ENCODE assay signal across 9 cellular contexts in the genomic region with DNA sequence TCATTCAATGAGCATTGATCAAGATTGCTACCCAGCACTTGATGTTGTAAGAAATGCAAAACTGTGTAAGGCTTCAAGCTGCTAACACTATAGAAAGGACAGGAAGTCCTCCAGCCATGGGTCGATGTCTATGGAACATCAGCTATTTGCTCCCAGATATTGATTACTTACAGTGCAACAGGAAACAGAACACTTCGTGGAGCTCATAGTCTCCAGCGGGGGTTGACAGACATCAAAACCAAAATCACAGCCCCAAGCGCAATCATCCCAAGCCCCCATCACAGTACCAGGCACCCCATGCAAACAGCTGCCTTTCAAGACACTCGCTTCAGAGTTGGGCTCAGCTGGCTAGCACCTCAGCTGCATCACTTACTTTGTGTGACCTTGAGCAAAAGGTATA. TPM values are rescaled to one million over a fixed set of nuclear protein-coding genes. Genes with fewer than 3 reads are reported as not detected.
A peak's percentile ranks its signal among the peaks of the same experiment; 100 is the strongest.
DNase-seq lines count a peak whose midpoint lies in the region; ATAC-seq and TF ChIP-seq lines count a peak whose summit lies in the region.
"Had no signal": no experiment of that assay in that cellular context is flagged by ENCODE, and none has a peak within 500 bp of the region (broad histone marks: within the 10 kb centered on the region; RNA-seq: fewer than 3 reads in every experiment).

No MANE protein-coding gene starts in this region.

- H3K27ac ChIP-seq in GM23248 = peak overlapping the region; percentile 99
- peak overlapping the region; percentile 85 to 96 for H3K27ac ChIP-seq in left lung
- H3K27ac ChIP-seq in spleen = peak overlapping the region in 7 of 8 donors; percentile 82 to 98 (median 90)
- H3K27ac ChIP-seq in A673 (ENCODE audit: low read depth, low read length, poor library complexity, severe bottlenecking) = no peak overlapping the region

- no peaks in the 10 kb centered on the region for H3K36me3 Mint-ChIP-seq in activated T-helper 17 cell treated with anti-CD3 and anti-CD28 coated beads, Interleukin-2, amount 50 U/mL, for 72 hours (ENCODE audit: low read depth)

- H3K36me3 ChIP-seq in GM23248 (ENCODE audit: low read depth) (no peaks in the 10 kb centered on the region), left lung (no peaks in the 10 kb centered on the region), spleen (no peaks in the 10 kb centered on the region), MG63 (no peaks in the 10 kb centered on the region; the same call in 1 of the 2 replicates), A673 (ENCODE audit: insufficient read depth, low read length, poor library complexity, severe bottlenecking) (no peaks in the 10 kb centered on the region), HAP-1 (replicated peaks) (no peaks in the 10 kb centered on the region)

- H3K4me3 ChIP-seq in GM23248 (peak overlapping the region; percentile 51), left lung (no peak overlapping the region), spleen (peak overlapping the region in 1 of 8 donors; percentile 61), MG63 (no peak overlapping the region), A673 (ENCODE audit: low read depth, low read length, poor library complexity, severe bottlenecking) (no peak overlapping the region), HAP-1 (no peak overlapping the region)

- POLR2A ChIA-PET in A673 (lab: Charles Lee; ENCODE audit: low non-redundant PET) = no interaction called here

- H3F3A ChIP-seq in GM23248 (ENCODE audit: insufficient read depth) = peaks cover 75% of the 10 kb centered on the region

- WGBS in GM23248 (ENCODE audit: low coverage in 1 of 2, low lambda C conversion rate in 2 of 2, missing lambda C conversion rate in 2 of 2), 2 experiments = 21 to 28% methylated on average over 5 of the region's 5 CpGs
- 50 to 71% (median 61%) methylated on average over 5 of the region's 5 CpGs for WGBS in spleen, 5 donors

- H4K20me1 ChIP-seq in GM23248 (ENCODE audit: insufficient read depth) = no peaks in the 10 kb centered on the region

- H3K27me3 ChIP-seq in GM23248 (replicated peaks; ENCODE audit: insufficient read depth) (no peaks in the 10 kb centered on the region), left lung (no peaks in the 10 kb centered on the region), spleen (replicated peaks in 1 of 7) (no peaks in the 10 kb centered on the region), MG63 (no peaks in the 10 kb centered on the region), A673 (replicated peaks; ENCODE audit: insufficient read depth, low read depth, low read length, poor library complexity) (no peaks in the 10 kb centered on the region), HAP-1 (ENCODE audit: low read depth) (no peaks in the 10 kb centered on the region)

- no TSS peak for BruUV-seq in A673 (replicated peaks; lab: Mats Ljungman, UMichigan)

- TF ChIP-seq POLR2A in spleen (IDR thresholded peaks at IDR 0.05) = no peak

- H3K4me1 ChIP-seq in GM23248 (ENCODE audit: insufficient read depth) (peaks cover 84% of the 10 kb centered on the region), left lung (peaks cover 47 to 99% of the 10 kb centered on the region in 2 donors), spleen (peaks cover 0 to 89% (median 45%) of the 10 kb centered on the region in 6 donors), A673 (ENCODE audit: insufficient read depth, low read length, poor library complexity, severe bottlenecking) (no peaks in the 10 kb centered on the region), HAP-1 (no peaks in the 10 kb centered on the region)

- H3K9ac ChIP-seq in GM23248 = peak overlapping the region; percentile 67

- H3K4me1 Mint-ChIP-seq in activated T-helper 17 cell treated with anti-CD3 and anti-CD28 coated beads, Interleukin-2, amount 50 U/mL, for 72 hours = peaks cover 16% of the 10 kb centered on the region

- no peaks in the 10 kb centered on the region for H3K9me3 Mint-ChIP-seq in activated T-helper 17 cell treated with anti-CD3 and anti-CD28 coated beads, Interleukin-2, amount 50 U/mL, for 72 hours

- CTCF ChIA-PET in A673 (lab: Charles Lee) = no interaction called here

- H3K9me3 ChIP-seq in GM23248 (ENCODE audit: low read depth) (no peaks in the 10 kb centered on the region), left lung (no peaks in the 10 kb centered on the region), spleen (peaks cover 0 to 5% (median 0%) of the 10 kb centered on the region in 8 donors), MG63 (no peaks in the 10 kb centered on the region), A673 (ENCODE audit: low read depth, low read length, poor library complexity, severe bottlenecking) (no peaks in the 10 kb centered on the region), HAP-1 (no peaks in the 10 kb centered on the region)

- H2AFZ ChIP-seq in GM23248 = no peak overlapping the region

- intact Hi-C loops in left lung (cut with DNase I) (no loop called here), spleen (cut with DNase I; ENCODE audit: low total_unique reads) (no loop called here), A673 (cut with micrococcal nuclease; ENCODE audit: unreplicated experiment) (no loop called here)

- no peak overlapping the region for H3K27ac Mint-ChIP-seq in activated T-helper 17 cell treated with anti-CD3 and anti-CD28 coated beads, Interleukin-2, amount 50 U/mL, for 72 hours

- peak; percentile 44 for ATAC-seq in activated T-helper 17 cell treated with anti-CD3 and anti-CD28 coated beads, Interleukin-2, amount 50 U/mL, for 72 hours (replicated peaks)
- no peak for ATAC-seq in left lung

- in situ Hi-C loops in GM23248 (cut with MboI) (no loop called here), HAP-1 (cut with MboI; ENCODE audit: low sequenced_read_pairs) (no loop called here)

- TF ChIP-seq CTCF in left lung (IDR thresholded peaks at IDR 0.05) (no peak), spleen (IDR thresholded peaks at IDR 0.05 in 8 of 11, conservative IDR thresholded peaks at IDR 0.05 in 3 of 11) (no peak), A673 (conservative IDR thresholded peaks at IDR 0.05; ENCODE audit: low read depth, low read length) (no peak)

- DNase-seq in GM23248 = peak; percentile 41
- DNase-seq in left lung = no peak
- DNase-seq in spleen = no peak
- no peak for DNase-seq in MG63
- no peak for DNase-seq in A673 (ENCODE audit: low spot score)
- DNase-seq in HAP-1 (ENCODE audit: low spot score in 2 of 2) = no peak
- no peak for DNase-seq in stimulated activated CD4-positive, alpha-beta T cell treated with anti-CD3 and anti-CD28 coated beads, Interleukin-15, amount 100 ng/mL, for 24 hours
- DNase-seq: posterior cingulate gyrus had no signal

- no peaks in the 10 kb centered on the region for H3K27me3 Mint-ChIP-seq in activated T-helper 17 cell treated with anti-CD3 and anti-CD28 coated beads, Interleukin-2, amount 50 U/mL, for 72 hours

- H3K9me2 ChIP-seq in GM23248 (ENCODE audit: insufficient read depth) = no peaks in the 10 kb centered on the region

- peak overlapping the region; percentile 39 for H3K4me3 Mint-ChIP-seq in activated T-helper 17 cell treated with anti-CD3 and anti-CD28 coated beads, Interleukin-2, amount 50 U/mL, for 72 hours

- peaks cover 17% of the 10 kb centered on the region; the same call in 1 of the 2 replicates for H3K79me2 ChIP-seq in GM23248 (ENCODE audit: insufficient read depth)

- H3K4me2 ChIP-seq in GM23248 (ENCODE audit: unreplicated experiment) = peak overlapping the region; percentile 82

RNA-seq across cellular contexts. Expression of a gene that starts 26.8 kb away (rescaled TPM):
- 443 and 459 TPM in 2 replicates for total RNA-seq in GM23248 (2014; rRNA removed; shearing (Covaris generic))
- polyA plus RNA-seq in GM23248 (2016; fragmentation: Nextera tagmentation; extraction: Ambion mirVana) = 264 and 269 TPM in 2 replicates
- 10 to 100 TPM; 18.3 to 24.6 TPM for total RNA-seq in activated T-helper 17 cell treated with anti-CD3 and anti-CD28 coated beads, Interleukin-2, amount 50 U/mL, for 72 hours
- 100 to 1,000 TPM; 203 to 239 TPM for total RNA-seq in left lung
- 100 to 1,000 TPM; 197 to 818 (median 376) TPM for total RNA-seq in spleen
- 100 to 1,000 TPM in 1 of 3 donors, 10 to 100 TPM in 2; 46.0 to 116 (median 68.9) TPM for polyA plus RNA-seq in spleen
- 80.6 and 99.2 TPM in 2 replicates for total RNA-seq in MG63 (2014; rRNA removed; shearing (Covaris generic); ENCODE audit: low replicate concordance)
- 11.3 and 13.1 TPM in 2 replicates for total RNA-seq in A673 (2021)

RNA-seq across cellular contexts. Expression of a gene that starts 36.3 kb away (rescaled TPM):
- 233 and 235 TPM in 2 replicates for total RNA-seq in GM23248 (2014; rRNA removed; shearing (Covaris generic))
- polyA plus RNA-seq in GM23248 (2016; fragmentation: Nextera tagmentation; extraction: Ambion mirVana) (66.4 and 75.8 TPM in 2 replicates), spleen (10 to 100 TPM; 36.9 to 84.6 (median 46.8) TPM)
- 10 to 100 TPM; 34.0 to 35.7 TPM for total RNA-seq in activated T-helper 17 cell treated with anti-CD3 and anti-CD28 coated beads, Interleukin-2, amount 50 U/mL, for 72 hours
- total RNA-seq in left lung (100 to 1,000 TPM; 165 to 229 TPM), spleen (100 to 1,000 TPM in 6 of 7 donors, 10 to 100 TPM in 1; 96.6 to 166 (median 143) TPM), A673 (2021) (44.2 and 48.7 TPM in 2 replicates)
- total RNA-seq in MG63 (2014; rRNA removed; shearing (Covaris generic); ENCODE audit: low replicate concordance) = 65.6 and 98.8 TPM in 2 replicates
